In the genomic region with DNA sequence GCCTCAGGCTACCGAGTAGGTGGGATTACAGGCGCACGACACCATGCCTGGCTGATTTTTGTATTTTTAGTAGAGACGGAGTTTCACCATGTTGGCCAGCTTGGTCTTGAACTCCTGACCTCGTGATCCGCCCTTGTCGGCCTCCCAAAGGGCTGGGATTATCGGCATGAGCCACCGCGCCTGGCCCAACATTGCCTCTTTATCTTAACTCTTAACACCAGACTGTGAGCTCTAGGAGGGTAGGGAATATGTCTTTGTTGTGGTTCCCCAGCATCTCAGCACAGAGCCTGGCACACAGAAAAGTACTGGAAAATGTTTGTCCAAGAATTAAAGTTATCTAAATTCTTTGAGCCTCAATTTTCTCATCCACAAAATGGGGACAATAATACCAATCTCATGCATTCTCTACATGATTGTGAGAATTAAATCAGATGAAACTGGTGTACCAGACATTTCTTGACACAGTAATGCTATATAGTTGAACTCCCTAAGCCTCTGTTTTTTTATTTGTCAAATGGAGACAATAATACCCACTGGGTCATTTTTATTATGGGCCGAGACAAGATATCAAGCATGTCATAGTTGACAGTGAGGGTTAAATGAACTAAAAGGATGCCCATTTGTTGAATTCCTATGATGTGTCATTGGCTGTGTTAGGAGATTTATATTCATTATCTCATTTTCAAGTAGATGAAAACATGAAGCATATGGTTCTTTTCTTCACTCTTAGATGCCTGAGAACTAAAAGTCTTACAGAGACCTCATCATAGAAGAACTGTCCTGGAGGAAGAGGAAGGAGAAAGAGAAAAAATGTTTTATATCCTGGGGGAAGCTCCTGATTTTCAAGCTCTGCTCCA, we compare ENCODE assay signal across 35 cellular contexts. TPM values are rescaled to one million over a fixed set of nuclear protein-coding genes. Genes with fewer than 3 reads are reported as not detected.
"Had no signal": no experiment of that assay in that cellular context is flagged by ENCODE, and none has a peak within 500 bp of the region (broad histone marks: within the 10 kb centered on the region; RNA-seq: fewer than 3 reads in every experiment).

No MANE protein-coding gene starts in this region.

- H3K36me3 Mint-ChIP-seq: activated CD8-positive, alpha-beta memory T cell treated with anti-CD3 and anti-CD28 coated beads, Interleukin-2, amount 10 ng/mL, durations not matched to agents 7 days and 5 days; activated naive CD8-positive, alpha-beta T cell treated with anti-CD3 and anti-CD28 coated beads for 36 hours; natural killer cell; stimulated activated effector memory CD8-positive, alpha-beta T cell treated with anti-CD3 and anti-CD28 coated beads, Interleukin-12 subunit alpha, Interleukin-12 subunit beta, amount 100 ng/mL, for 72 hours; type B pancreatic cell had no signal

- H3K9me3 Mint-ChIP-seq: natural killer cell, type B pancreatic cell had no signal

- H3K27ac Mint-ChIP-seq: activated B cell treated with CpG ODN at 0.5 μM for 24 hours; activated CD8-positive, alpha-beta memory T cell treated with anti-CD3 and anti-CD28 coated beads, Interleukin-2, amount 10 ng/mL, durations not matched to agents 7 days and 5 days; activated CD8-positive, alpha-beta T cell treated with anti-CD3 and anti-CD28 coated beads, Interleukin-2, amount 10 ng/mL, durations not matched to agents 7 days and 5 days; activated naive CD8-positive, alpha-beta T cell treated with anti-CD3 and anti-CD28 coated beads for 36 hours; activated T-cell treated with anti-CD3 and anti-CD28 coated beads, Interleukin-2, amount 50 U/mL, for 72 hours; dendritic cell treated with granulocyte-macrophage colony-stimulating factor and Interleukin-4, amounts not matched to agents 40 ng/mL and 50 ng/mL, for 4 days; endodermal cell; memory B cell; natural killer cell; progenitor cell of endocrine pancreas; stimulated activated effector memory CD8-positive, alpha-beta T cell treated with anti-CD3 and anti-CD28 coated beads, Interleukin-12 subunit alpha, Interleukin-12 subunit beta, amount 100 ng/mL, for 72 hours; stimulated activated naive CD8-positive, alpha-beta T cell treated with anti-CD3 and anti-CD28 coated beads, Interleukin-15, Interleukin-2, amounts not matched to agents 100 ng/mL and 50 ng/mL, for 24 hours; T-helper 2 cell treated with Interferon-gamma antibody and Interleukin-4, amounts not matched to agents 5 μg/mL and 100 μg/mL, for 36 hours; type B pancreatic cell had no signal

- DNase-seq: activated B cell treated with CpG ODN at 0.5 μM for 24 hours; activated CD8-positive, alpha-beta memory T cell treated with anti-CD3 and anti-CD28 coated beads, Interleukin-2, amount 10 ng/mL, durations not matched to agents 7 days and 5 days; activated CD8-positive, alpha-beta T cell treated with anti-CD3 and anti-CD28 coated beads, Interleukin-2, amount 10 ng/mL, durations not matched to agents 7 days and 5 days; activated naive CD4-positive, alpha-beta T cell treated with Interleukin-2 at 50 U/mL for 16 hours; activated naive CD8-positive, alpha-beta T cell treated with anti-CD3 and anti-CD28 coated beads for 36 hours; activated T-cell treated with anti-CD3 and anti-CD28 coated beads, Interleukin-2, amount 50 U/mL, for 72 hours; amniotic stem cell; endodermal cell; glutamatergic neuron; hippocampal formation; left cardiac atrium; left ventricle myocardium superior; natural killer cell; stimulated activated CD4-positive, alpha-beta T cell treated with anti-CD3 and anti-CD28 coated beads, Interleukin-12 subunit alpha, Interleukin-12 subunit beta, amount 100 ng/mL, for 4 hours; stimulated activated CD4-positive, alpha-beta T cell treated with anti-CD3 and anti-CD28 coated beads, Interleukin-4, amount 100 ng/mL, for 1 hour; T-helper 1 cell had no signal

- H3K4me3 Mint-ChIP-seq: activated B cell treated with CpG ODN at 0.5 μM for 24 hours; activated CD8-positive, alpha-beta memory T cell treated with anti-CD3 and anti-CD28 coated beads, Interleukin-2, amount 10 ng/mL, durations not matched to agents 7 days and 5 days; activated CD8-positive, alpha-beta T cell treated with anti-CD3 and anti-CD28 coated beads, Interleukin-2, amount 10 ng/mL, durations not matched to agents 7 days and 5 days; activated naive CD8-positive, alpha-beta T cell treated with anti-CD3 and anti-CD28 coated beads for 36 hours; activated T-cell treated with anti-CD3 and anti-CD28 coated beads, Interleukin-2, amount 50 U/mL, for 72 hours; central memory CD8-positive, alpha-beta T cell; dendritic cell treated with granulocyte-macrophage colony-stimulating factor and Interleukin-4, amounts not matched to agents 40 ng/mL and 50 ng/mL, for 4 days; endodermal cell; memory B cell; natural killer cell; stimulated activated effector memory CD8-positive, alpha-beta T cell treated with anti-CD3 and anti-CD28 coated beads, Interleukin-12 subunit alpha, Interleukin-12 subunit beta, amount 100 ng/mL, for 72 hours; stimulated activated naive CD8-positive, alpha-beta T cell treated with anti-CD3 and anti-CD28 coated beads, Interleukin-15, Interleukin-2, amounts not matched to agents 100 ng/mL and 50 ng/mL, for 24 hours; T-helper 2 cell treated with Interferon-gamma antibody and Interleukin-4, amounts not matched to agents 5 μg/mL and 100 μg/mL, for 36 hours; type B pancreatic cell had no signal

- H3K9me3 ChIP-seq: thoracic aorta, vagina had no signal

- H3K27me3 ChIP-seq: vagina had no signal

- H3K4me1 ChIP-seq: esophagus muscularis mucosa, vagina had no signal

- H3K27ac ChIP-seq: esophagus muscularis mucosa, skin epidermis, thoracic aorta, vagina had no signal

- ATAC-seq: activated CD8-positive, alpha-beta memory T cell treated with anti-CD3 and anti-CD28 coated beads, Interleukin-2, amount 10 ng/mL, durations not matched to agents 7 days and 5 days; activated CD8-positive, alpha-beta T cell treated with anti-CD3 and anti-CD28 coated beads, Interleukin-2, amount 10 ng/mL, durations not matched to agents 7 days and 5 days; activated T-cell treated with anti-CD3 and anti-CD28 coated beads, Interleukin-2, amount 50 U/mL, for 72 hours; left cardiac atrium; left ventricle myocardium superior; natural killer cell; sciatic nerve; stimulated activated effector memory CD8-positive, alpha-beta T cell treated with anti-CD3 and anti-CD28 coated beads, Interleukin-12 subunit alpha, Interleukin-12 subunit beta, amount 100 ng/mL, for 72 hours had no signal

- H3K4me1 Mint-ChIP-seq: activated B cell treated with CpG ODN at 0.5 μM for 24 hours; activated CD8-positive, alpha-beta memory T cell treated with anti-CD3 and anti-CD28 coated beads, Interleukin-2, amount 10 ng/mL, durations not matched to agents 7 days and 5 days; activated naive CD8-positive, alpha-beta T cell treated with anti-CD3 and anti-CD28 coated beads for 36 hours; central memory CD8-positive, alpha-beta T cell; endodermal cell; memory B cell; natural killer cell; stimulated activated effector memory CD8-positive, alpha-beta T cell treated with anti-CD3 and anti-CD28 coated beads, Interleukin-12 subunit alpha, Interleukin-12 subunit beta, amount 100 ng/mL, for 72 hours had no signal

- H3K4me3 ChIP-seq: esophagus muscularis mucosa, skin epidermis, thoracic aorta, vagina had no signal

- H3K36me3 ChIP-seq: esophagus muscularis mucosa, thoracic aorta, vagina had no signal

RNA-seq across cellular contexts. Expression of a gene that starts 49.4 kb away (rescaled TPM):
- total RNA-seq: activated B cell treated with CpG ODN at 0.5 μM for 24 hours; activated CD8-positive, alpha-beta memory T cell treated with anti-CD3 and anti-CD28 coated beads, Interleukin-2, amount 10 ng/mL, durations not matched to agents 7 days and 5 days; activated CD8-positive, alpha-beta T cell treated with anti-CD3 and anti-CD28 coated beads, Interleukin-2, amount 10 ng/mL, durations not matched to agents 7 days and 5 days; activated naive CD8-positive, alpha-beta T cell treated with anti-CD3 and anti-CD28 coated beads for 36 hours; activated T-cell treated with anti-CD3 and anti-CD28 coated beads, Interleukin-2, amount 50 U/mL, for 72 hours; bronchial epithelial cell; endodermal cell; esophagus muscularis mucosa; frontal cortex; left cardiac atrium; left ventricle myocardium superior; natural killer cell; osteocyte; progenitor cell of endocrine pancreas; sciatic nerve; subcutaneous adipose tissue; thoracic aorta; vagina had no signal
- polyA plus RNA-seq: keratinocyte had no signal

RNA-seq across cellular contexts. Expression of a gene that starts 58.9 kb away (rescaled TPM):
- total RNA-seq: activated B cell treated with CpG ODN at 0.5 μM for 24 hours; activated CD8-positive, alpha-beta memory T cell treated with anti-CD3 and anti-CD28 coated beads, Interleukin-2, amount 10 ng/mL, durations not matched to agents 7 days and 5 days; activated CD8-positive, alpha-beta T cell treated with anti-CD3 and anti-CD28 coated beads, Interleukin-2, amount 10 ng/mL, durations not matched to agents 7 days and 5 days; activated naive CD8-positive, alpha-beta T cell treated with anti-CD3 and anti-CD28 coated beads for 36 hours; activated T-cell treated with anti-CD3 and anti-CD28 coated beads, Interleukin-2, amount 50 U/mL, for 72 hours; bronchial epithelial cell; endodermal cell; esophagus muscularis mucosa; frontal cortex; left cardiac atrium; left ventricle myocardium superior; natural killer cell; osteocyte; progenitor cell of endocrine pancreas; renal cortical epithelial cell; sciatic nerve; subcutaneous adipose tissue; thoracic aorta; vagina had no signal
- polyA plus RNA-seq: keratinocyte had no signal
